ENCODE assay signal across 1 cellular context in the genomic region with DNA sequence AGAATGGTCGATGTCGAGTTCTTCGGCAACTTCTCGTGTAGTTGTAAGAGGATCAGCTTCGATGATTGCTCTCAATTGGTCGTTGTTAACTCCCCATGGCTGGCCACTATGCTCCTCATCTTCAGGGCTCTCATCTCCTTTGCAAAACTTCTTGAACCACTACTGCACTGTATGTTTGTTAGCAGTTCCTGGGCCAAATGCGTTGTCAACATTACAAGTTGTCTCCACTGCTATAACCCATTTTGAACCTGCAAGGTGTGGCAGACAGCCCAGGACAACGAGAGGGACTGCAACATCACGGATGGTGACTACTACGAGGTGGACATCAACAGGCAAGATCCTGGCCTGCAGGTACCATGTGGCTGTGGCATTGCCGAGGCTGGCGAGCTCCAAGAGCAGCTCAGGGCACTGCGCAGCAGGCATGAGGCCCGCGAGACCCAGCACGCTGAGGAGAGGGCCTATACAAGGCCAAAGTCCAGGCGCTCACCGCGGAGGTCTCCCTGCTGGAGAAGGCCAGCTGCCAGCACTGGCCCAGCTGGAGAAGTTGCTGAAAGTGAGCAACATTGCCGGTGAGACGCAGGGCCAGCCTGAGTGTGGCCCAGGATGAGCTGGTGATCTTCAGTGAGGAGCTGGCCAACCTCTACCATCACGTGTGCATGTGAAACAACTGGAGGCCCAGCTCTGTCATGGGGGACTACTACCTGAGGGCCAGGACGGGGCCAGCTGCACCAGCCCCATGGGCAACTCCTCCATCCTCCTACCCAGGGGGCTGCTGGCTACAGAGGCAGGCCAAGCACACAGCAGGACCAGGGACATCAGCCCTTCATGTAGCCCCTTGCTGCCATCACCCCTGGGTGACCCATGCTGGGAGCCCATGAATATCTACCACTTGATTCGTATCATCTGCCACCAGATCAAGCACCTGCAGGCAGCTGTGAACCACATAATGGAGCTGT.
TF ChIP-seq lines count a peak whose summit lies in the region.

No MANE protein-coding gene starts in this region.

TF ChIP-seq in HepG2, 621 proteins besides CTCF, POLR2A, EP300 and RAD21 (continued from another document and continues in another):
- TF ChIP-seq, protein P1, sequence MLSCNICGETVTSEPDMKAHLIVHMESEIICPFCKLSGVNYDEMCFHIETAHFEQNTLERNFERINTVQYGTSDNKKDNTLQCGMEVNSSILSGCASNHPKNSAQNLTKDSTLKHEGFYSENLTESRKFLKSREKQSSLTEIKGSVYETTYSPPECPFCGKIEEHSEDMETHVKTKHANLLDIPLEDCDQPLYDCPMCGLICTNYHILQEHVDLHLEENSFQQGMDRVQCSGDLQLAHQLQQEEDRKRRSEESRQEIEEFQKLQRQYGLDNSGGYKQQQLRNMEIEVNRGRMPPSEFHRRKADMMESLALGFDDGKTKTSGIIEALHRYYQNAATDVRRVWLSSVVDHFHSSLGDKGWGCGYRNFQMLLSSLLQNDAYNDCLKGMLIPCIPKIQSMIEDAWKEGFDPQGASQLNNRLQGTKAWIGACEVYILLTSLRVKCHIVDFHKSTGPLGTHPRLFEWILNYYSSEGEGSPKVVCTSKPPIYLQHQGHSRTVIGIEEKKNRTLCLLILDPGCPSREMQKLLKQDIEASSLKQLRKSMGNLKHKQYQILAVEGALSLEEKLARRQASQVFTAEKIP (CRISPR knock-in tag; IDR thresholded peaks at IDR 0.05; ENCODE audit: borderline replicate concordance) = no peak
- TF ChIP-seq YEATS4 (CRISPR knock-in tag; IDR thresholded peaks at IDR 0.05; ENCODE audit: borderline replicate concordance) (peak; percentile 92), ATF1 (CRISPR knock-in tag; IDR thresholded peaks at IDR 0.05) (no peak), HOXA3 (CRISPR knock-in tag; IDR thresholded peaks at IDR 0.05) (peak; percentile 74), ZNF816 (CRISPR knock-in tag; IDR thresholded peaks at IDR 0.05; ENCODE audit: borderline replicate concordance) (no peak), MTA1 (CRISPR knock-in tag; IDR thresholded peaks at IDR 0.05; ENCODE audit: borderline replicate concordance) (peak; percentile 75; the same call in 1 of the 2 replicates), KMT2A (CRISPR knock-in tag; IDR thresholded peaks at IDR 0.05) (peak; percentile 68; the same call in 1 of the 2 replicates), ZFP37 (CRISPR knock-in tag; IDR thresholded peaks at IDR 0.05; ENCODE audit: borderline replicate concordance) (no peak), CHD4 (IDR thresholded peaks at IDR 0.05; ENCODE audit: borderline replicate concordance, low read length) (no peak), ZNF34 (CRISPR knock-in tag; IDR thresholded peaks at IDR 0.05; ENCODE audit: borderline replicate concordance) (no peak), ZNF274 (CRISPR knock-in tag; IDR thresholded peaks at IDR 0.05) (peak; percentile 93), ZNF235 (CRISPR knock-in tag; IDR thresholded peaks at IDR 0.05; ENCODE audit: borderline replicate concordance) (0 out of 2 replicates have a peak, but pooled peaks have one; percentile 54), ZNF720 (CRISPR knock-in tag; IDR thresholded peaks at IDR 0.05) (no peak), ZNF674 (CRISPR knock-in tag; IDR thresholded peaks at IDR 0.05; ENCODE audit: low read depth) (no peak), PLRG1 (conservative IDR thresholded peaks at IDR 0.05) (no peak), NR2C2 (CRISPR knock-in tag; IDR thresholded peaks at IDR 0.05; ENCODE audit: borderline replicate concordance) (no peak), XRCC5 (optimal IDR thresholded peaks at IDR 0.05; ENCODE audit: low read length) (no peak), SPEN (CRISPR knock-in tag; IDR thresholded peaks at IDR 0.05; ENCODE audit: low read depth) (peak; percentile 55; the same call in 1 of the 2 replicates), ZNF205 (CRISPR knock-in tag; IDR thresholded peaks at IDR 0.05) (peak; percentile 26; the same call in 1 of the 2 replicates), KDM5B (CRISPR knock-in tag; IDR thresholded peaks at IDR 0.05; ENCODE audit: borderline replicate concordance) (peak; percentile 98), RFXAP (CRISPR knock-in tag; IDR thresholded peaks at IDR 0.05; ENCODE audit: borderline replicate concordance) (no peak; the same call in 1 of the 2 replicates)
- TF ChIP-seq, protein P2, sequence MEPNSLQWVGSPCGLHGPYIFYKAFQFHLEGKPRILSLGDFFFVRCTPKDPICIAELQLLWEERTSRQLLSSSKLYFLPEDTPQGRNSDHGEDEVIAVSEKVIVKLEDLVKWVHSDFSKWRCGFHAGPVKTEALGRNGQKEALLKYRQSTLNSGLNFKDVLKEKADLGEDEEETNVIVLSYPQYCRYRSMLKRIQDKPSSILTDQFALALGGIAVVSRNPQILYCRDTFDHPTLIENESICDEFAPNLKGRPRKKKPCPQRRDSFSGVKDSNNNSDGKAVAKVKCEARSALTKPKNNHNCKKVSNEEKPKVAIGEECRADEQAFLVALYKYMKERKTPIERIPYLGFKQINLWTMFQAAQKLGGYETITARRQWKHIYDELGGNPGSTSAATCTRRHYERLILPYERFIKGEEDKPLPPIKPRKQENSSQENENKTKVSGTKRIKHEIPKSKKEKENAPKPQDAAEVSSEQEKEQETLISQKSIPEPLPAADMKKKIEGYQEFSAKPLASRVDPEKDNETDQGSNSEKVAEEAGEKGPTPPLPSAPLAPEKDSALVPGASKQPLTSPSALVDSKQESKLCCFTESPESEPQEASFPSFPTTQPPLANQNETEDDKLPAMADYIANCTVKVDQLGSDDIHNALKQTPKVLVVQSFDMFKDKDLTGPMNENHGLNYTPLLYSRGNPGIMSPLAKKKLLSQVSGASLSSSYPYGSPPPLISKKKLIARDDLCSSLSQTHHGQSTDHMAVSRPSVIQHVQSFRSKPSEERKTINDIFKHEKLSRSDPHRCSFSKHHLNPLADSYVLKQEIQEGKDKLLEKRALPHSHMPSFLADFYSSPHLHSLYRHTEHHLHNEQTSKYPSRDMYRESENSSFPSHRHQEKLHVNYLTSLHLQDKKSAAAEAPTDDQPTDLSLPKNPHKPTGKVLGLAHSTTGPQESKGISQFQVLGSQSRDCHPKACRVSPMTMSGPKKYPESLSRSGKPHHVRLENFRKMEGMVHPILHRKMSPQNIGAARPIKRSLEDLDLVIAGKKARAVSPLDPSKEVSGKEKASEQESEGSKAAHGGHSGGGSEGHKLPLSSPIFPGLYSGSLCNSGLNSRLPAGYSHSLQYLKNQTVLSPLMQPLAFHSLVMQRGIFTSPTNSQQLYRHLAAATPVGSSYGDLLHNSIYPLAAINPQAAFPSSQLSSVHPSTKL (CRISPR knock-in tag; IDR thresholded peaks at IDR 0.05) = peak; percentile 60
- TF ChIP-seq, protein P3, sequence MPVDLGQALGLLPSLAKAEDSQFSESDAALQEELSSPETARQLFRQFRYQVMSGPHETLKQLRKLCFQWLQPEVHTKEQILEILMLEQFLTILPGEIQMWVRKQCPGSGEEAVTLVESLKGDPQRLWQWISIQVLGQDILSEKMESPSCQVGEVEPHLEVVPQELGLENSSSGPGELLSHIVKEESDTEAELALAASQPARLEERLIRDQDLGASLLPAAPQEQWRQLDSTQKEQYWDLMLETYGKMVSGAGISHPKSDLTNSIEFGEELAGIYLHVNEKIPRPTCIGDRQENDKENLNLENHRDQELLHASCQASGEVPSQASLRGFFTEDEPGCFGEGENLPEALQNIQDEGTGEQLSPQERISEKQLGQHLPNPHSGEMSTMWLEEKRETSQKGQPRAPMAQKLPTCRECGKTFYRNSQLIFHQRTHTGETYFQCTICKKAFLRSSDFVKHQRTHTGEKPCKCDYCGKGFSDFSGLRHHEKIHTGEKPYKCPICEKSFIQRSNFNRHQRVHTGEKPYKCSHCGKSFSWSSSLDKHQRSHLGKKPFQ (CRISPR knock-in tag; IDR thresholded peaks at IDR 0.05; ENCODE audit: insufficient replicate concordance) = no peak
- TF ChIP-seq, protein P4, sequence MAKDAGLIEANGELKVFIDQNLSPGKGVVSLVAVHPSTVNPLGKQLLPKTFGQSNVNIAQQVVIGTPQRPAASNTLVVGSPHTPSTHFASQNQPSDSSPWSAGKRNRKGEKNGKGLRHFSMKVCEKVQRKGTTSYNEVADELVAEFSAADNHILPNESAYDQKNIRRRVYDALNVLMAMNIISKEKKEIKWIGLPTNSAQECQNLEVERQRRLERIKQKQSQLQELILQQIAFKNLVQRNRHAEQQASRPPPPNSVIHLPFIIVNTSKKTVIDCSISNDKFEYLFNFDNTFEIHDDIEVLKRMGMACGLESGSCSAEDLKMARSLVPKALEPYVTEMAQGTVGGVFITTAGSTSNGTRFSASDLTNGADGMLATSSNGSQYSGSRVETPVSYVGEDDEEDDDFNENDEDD (CRISPR knock-in tag; IDR thresholded peaks at IDR 0.05; ENCODE audit: borderline replicate concordance) = peak; percentile 51; the same call in 1 of the 2 replicates
- TF ChIP-seq, protein P5, sequence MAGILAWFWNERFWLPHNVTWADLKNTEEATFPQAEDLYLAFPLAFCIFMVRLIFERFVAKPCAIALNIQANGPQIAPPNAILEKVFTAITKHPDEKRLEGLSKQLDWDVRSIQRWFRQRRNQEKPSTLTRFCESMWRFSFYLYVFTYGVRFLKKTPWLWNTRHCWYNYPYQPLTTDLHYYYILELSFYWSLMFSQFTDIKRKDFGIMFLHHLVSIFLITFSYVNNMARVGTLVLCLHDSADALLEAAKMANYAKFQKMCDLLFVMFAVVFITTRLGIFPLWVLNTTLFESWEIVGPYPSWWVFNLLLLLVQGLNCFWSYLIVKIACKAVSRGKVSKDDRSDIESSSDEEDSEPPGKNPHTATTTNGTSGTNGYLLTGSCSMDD (CRISPR knock-in tag; IDR thresholded peaks at IDR 0.05) = no peak
- TF ChIP-seq, protein P6, sequence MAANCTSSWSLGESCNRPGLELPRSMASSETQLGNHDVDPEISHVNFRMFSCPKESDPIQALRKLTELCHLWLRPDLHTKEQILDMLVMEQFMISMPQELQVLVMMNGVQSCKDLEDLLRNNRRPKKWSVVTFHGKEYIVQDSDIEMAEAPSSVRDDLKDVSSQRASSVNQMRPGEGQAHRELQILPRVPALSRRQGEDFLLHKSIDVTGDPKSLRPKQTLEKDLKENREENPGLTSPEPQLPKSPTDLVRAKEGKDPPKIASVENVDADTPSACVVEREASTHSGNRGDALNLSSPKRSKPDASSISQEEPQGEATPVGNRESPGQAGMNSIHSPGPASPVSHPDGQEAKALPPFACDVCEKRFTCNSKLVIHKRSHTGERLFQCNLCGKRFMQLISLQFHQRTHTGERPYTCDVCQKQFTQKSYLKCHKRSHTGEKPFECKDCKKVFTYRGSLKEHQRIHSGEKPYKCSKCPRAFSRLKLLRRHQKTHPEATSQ (CRISPR knock-in tag; IDR thresholded peaks at IDR 0.05; ENCODE audit: borderline replicate concordance) = no peak
- TF ChIP-seq, protein P7, sequence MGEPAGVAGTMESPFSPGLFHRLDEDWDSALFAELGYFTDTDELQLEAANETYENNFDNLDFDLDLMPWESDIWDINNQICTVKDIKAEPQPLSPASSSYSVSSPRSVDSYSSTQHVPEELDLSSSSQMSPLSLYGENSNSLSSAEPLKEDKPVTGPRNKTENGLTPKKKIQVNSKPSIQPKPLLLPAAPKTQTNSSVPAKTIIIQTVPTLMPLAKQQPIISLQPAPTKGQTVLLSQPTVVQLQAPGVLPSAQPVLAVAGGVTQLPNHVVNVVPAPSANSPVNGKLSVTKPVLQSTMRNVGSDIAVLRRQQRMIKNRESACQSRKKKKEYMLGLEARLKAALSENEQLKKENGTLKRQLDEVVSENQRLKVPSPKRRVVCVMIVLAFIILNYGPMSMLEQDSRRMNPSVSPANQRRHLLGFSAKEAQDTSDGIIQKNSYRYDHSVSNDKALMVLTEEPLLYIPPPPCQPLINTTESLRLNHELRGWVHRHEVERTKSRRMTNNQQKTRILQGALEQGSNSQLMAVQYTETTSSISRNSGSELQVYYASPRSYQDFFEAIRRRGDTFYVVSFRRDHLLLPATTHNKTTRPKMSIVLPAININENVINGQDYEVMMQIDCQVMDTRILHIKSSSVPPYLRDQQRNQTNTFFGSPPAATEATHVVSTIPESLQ (CRISPR knock-in tag; conservative IDR thresholded peaks at IDR 0.05) = no peak
